In the genomic region with DNA sequence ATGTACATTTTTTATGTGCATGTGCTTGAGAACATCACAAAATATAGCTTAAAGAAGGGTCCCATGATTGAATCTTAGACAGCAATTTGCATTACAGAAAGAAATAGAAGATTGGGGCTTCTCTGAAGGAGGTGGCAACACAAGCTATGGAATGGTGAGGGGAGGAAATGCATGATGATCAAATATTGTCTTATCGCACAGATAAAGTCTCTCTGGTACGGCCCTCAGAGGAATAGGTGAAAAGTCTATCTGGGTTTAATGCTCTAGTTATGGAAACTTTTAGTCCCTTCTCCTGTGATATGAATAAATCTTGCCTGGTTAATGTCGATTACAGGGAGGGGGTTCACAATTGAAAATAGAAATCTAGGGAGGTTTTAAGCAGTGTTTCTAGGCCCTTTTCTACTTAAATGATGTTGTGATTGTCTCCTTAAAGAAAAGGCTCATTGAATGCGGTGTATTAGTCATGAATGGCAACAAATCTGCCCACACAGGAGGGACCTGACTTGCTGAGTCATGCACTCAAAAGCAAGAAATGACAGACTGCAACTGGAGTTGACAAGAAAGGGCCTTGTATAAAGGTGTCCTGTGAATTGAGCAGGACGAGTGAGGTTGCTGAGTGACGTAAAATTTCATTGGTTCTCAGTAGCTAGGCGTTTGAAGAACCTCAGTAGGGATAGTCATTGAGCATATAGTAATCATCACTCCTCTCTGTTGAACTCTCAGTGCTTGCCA, we compare ENCODE assay signal across 8 cellular contexts.
A peak's percentile ranks its signal among the peaks of the same experiment; 100 is the strongest.
DNase-seq lines count a peak whose midpoint lies in the region; ATAC-seq, FAIRE-seq and TF ChIP-seq lines count a peak whose summit lies in the region.

No MANE protein-coding gene starts in this region.

- no peaks in the 10 kb centered on the region for H3K4me1 ChIP-seq in endothelial cell of umbilical vein (ENCODE audit: control insufficient read depth, extremely low read depth, insufficient read depth, low read length)

- no peaks in the 10 kb centered on the region for H4K20me1 ChIP-seq in endothelial cell of umbilical vein (replicated peaks; ENCODE audit: control insufficient read depth, extremely low read depth, insufficient read depth, low read length)

- no peaks in the 10 kb centered on the region for H3K79me2 ChIP-seq in endothelial cell of umbilical vein (ENCODE audit: control insufficient read depth, insufficient read depth, low read length)

- no peak overlapping the region for H3K27ac ChIP-seq in endothelial cell of umbilical vein (ENCODE audit: insufficient read depth, low read depth, low read length)

- peaks cover 16% of the 10 kb centered on the region for H3K9me3 Mint-ChIP-seq in progenitor cell of endocrine pancreas (ENCODE audit: low read depth)

- H3K36me3 ChIP-seq in endothelial cell of umbilical vein (ENCODE audit: control insufficient read depth in 2 of 2, extremely low read depth in 1 of 2, insufficient read depth in 2 of 2, low read length in 2 of 2) = no peaks in the 10 kb centered on the region

- H3K4me1 Mint-ChIP-seq in progenitor cell of endocrine pancreas (ENCODE audit: low read depth) = no peaks in the 10 kb centered on the region

- no peaks in the 10 kb centered on the region for H3K9me3 ChIP-seq in endothelial cell of umbilical vein (replicated peaks; ENCODE audit: control insufficient read depth, insufficient read depth, low read length)

- H3K36me3 Mint-ChIP-seq in progenitor cell of endocrine pancreas (ENCODE audit: insufficient read depth) = no peaks in the 10 kb centered on the region

- no peak for ATAC-seq in GM19395 (IDR thresholded peaks at IDR 0.05; ENCODE audit: unreplicated experiment)
- ATAC-seq in left colon = no peak

- peak; percentile 10 for DNase-seq in stimulated activated naive CD4-positive, alpha-beta T cell treated with Interleukin-2 at 50 U/mL for 16 hours (lab: John Stamatoyannopoulos, UW)
- DNase-seq in stimulated activated naive CD4-positive, alpha-beta T cell (lab: John Stamatoyannopoulos, UW) = no peak
- DNase-seq in HT1080 (ENCODE audit: low read depth) (peak; percentile 94), endothelial cell of umbilical vein (ENCODE audit: low read depth, low spot score) (peak; percentile 57), progenitor cell of endocrine pancreas (ENCODE audit: low spot score, unreplicated experiment) (no peak), left colon (no peak)
- peak; percentile 26 for DNase-seq in stimulated activated CD8-positive, alpha-beta memory T cell treated with anti-CD3 and anti-CD28 coated beads, Interleukin-4, amount 100 ng/mL, for 48 hours

- peak overlapping the region; percentile 39 for H2AFZ ChIP-seq in endothelial cell of umbilical vein (ENCODE audit: low read depth, low read length)

- no peak overlapping the region for H3K9ac ChIP-seq in endothelial cell of umbilical vein (replicated peaks; ENCODE audit: extremely low read depth, insufficient read depth, low read length)

- POLR2A ChIA-PET in endothelial cell of umbilical vein (lab: Charles Lee) = no interaction called here

- H3K4me3 ChIP-seq in endothelial cell of umbilical vein (replicated peaks in 1 of 3; ENCODE audit: insufficient read depth in 1 of 3, low read depth in 1 of 3, low read length in 3 of 3) = no peak overlapping the region

- H3K27ac Mint-ChIP-seq in progenitor cell of endocrine pancreas = no peak overlapping the region

- TF ChIP-seq POLR2A in endothelial cell of umbilical vein (IDR thresholded peaks at IDR 0.05; ENCODE audit: low read depth, low read length) = no peak

- H3K4me3 Mint-ChIP-seq in progenitor cell of endocrine pancreas (ENCODE audit: low read depth) = no peak overlapping the region

- CTCF ChIA-PET in endothelial cell of umbilical vein (lab: Charles Lee) = no interaction called here

- no peak for FAIRE-seq in endothelial cell of umbilical vein (lab: Jason Lieb, UNC)

- intact Hi-C loops in endothelial cell of umbilical vein (cut with micrococcal nuclease) (no loop called here), left colon (cut with DNase I, micrococcal nuclease) (no loop called here)

- no TSS peak for BruUV-seq in endothelial cell of umbilical vein (replicated peaks; lab: Mats Ljungman, UMichigan)

- H3K27me3 Mint-ChIP-seq in progenitor cell of endocrine pancreas = no peaks in the 10 kb centered on the region

- no peaks in the 10 kb centered on the region for H3K27me3 ChIP-seq in endothelial cell of umbilical vein (ENCODE audit: control insufficient read depth in 2 of 2, insufficient read depth in 2 of 2, low read length in 2 of 2)

- no peak for TF ChIP-seq CTCF in endothelial cell of umbilical vein (IDR thresholded peaks at IDR 0.05; ENCODE audit: extremely low read depth in 1 of 2, insufficient read depth in 1 of 2, low read depth in 1 of 2, low read length in 2 of 2)
- no peak for TF ChIP-seq CTCF in progenitor cell of endocrine pancreas (IDR thresholded peaks at IDR 0.05; ENCODE audit: unreplicated experiment)

- dilution Hi-C loops in endothelial cell of umbilical vein (cut with MboI; ENCODE audit: extremely low pct_ligation_motif_present, low sequenced_read_pairs) = no loop called here

- H3K9me1 ChIP-seq in endothelial cell of umbilical vein (replicated peaks; ENCODE audit: control insufficient read depth, extremely low read depth, insufficient read depth, low read length) = no peaks in the 10 kb centered on the region

- no peak overlapping the region for H3K4me2 ChIP-seq in endothelial cell of umbilical vein (ENCODE audit: insufficient read depth, low read length)

TF ChIP-seq in endothelial cell of umbilical vein, 7 proteins besides CTCF, POLR2A, EP300 and RAD21:
- TF ChIP-seq JUN (IDR thresholded peaks at IDR 0.05; ENCODE audit: borderline replicate concordance, insufficient read depth, insufficient read length, low read depth) = peak; percentile 54
- TF ChIP-seq, protein P1, sequence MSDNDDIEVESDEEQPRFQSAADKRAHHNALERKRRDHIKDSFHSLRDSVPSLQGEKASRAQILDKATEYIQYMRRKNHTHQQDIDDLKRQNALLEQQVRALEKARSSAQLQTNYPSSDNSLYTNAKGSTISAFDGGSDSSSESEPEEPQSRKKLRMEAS (IDR thresholded peaks at IDR 0.05; ENCODE audit: insufficient read depth, insufficient read length) = no peak

Comparison
In these comparisons a context has a peak if more than half of its experiments do, and no peak if none do; other contexts are left out.
1. DNase-seq: peak in stimulated activated naive CD4-positive, alpha-beta T cell treated with Interleukin-2 at 50 U/mL for 16 hours (single experiment), HT1080 (single experiment), endothelial cell of umbilical vein (single experiment) and stimulated activated CD8-positive, alpha-beta memory T cell treated with anti-CD3 and anti-CD28 coated beads, Interleukin-4, amount 100 ng/mL, for 48 hours (single experiment); none in stimulated activated naive CD4-positive, alpha-beta T cell (0 of 6), progenitor cell of endocrine pancreas (single experiment) and left colon (0 of 2).